In the genomic region with DNA sequence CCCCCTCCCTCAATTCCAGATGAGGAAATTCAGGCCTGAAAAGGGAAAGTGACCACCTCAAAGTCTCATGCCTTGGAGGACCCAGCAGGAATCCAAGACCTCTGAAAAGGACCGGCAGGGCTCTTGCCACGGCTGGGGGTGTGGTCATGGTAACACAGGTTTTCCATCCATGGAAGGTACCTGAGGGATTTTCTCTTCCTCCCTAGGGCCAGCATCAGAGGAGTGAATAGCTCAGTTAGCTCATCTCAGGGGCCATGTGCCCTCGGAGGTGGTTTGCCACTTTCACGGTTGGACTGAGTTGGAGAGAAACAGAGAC, we compare ENCODE assay signal across 9 cellular contexts. TPM values are rescaled to one million over a fixed set of nuclear protein-coding genes. Genes with fewer than 3 reads are reported as not detected.
DNase-seq lines count a peak whose midpoint lies in the region; ATAC-seq and TF ChIP-seq lines count a peak whose summit lies in the region.
"Had no signal": no experiment of that assay in that cellular context is flagged by ENCODE, and none has a peak within 500 bp of the region (broad histone marks: within the 10 kb centered on the region; RNA-seq: fewer than 3 reads in every experiment).

No MANE protein-coding gene starts in this region.

- no peaks in the 10 kb centered on the region for H3K27me3 ChIP-seq in CD4-positive, CD25-positive, alpha-beta regulatory T cell (ENCODE audit: control insufficient read depth, insufficient read depth, low read length)
- peaks cover 0 to 4% of the 10 kb centered on the region in 2 donors for H3K27me3 ChIP-seq in naive thymus-derived CD4-positive, alpha-beta T cell (ENCODE audit: control insufficient read depth in 2 of 2, insufficient read depth in 2 of 2, low read length in 2 of 2)

- H3K4me3 ChIP-seq in CD4-positive, CD25-positive, alpha-beta regulatory T cell (ENCODE audit: low read depth, low read length) = peak overlapping the region; percentile 91
- peak overlapping the region; percentile 48 for H3K4me3 ChIP-seq in astrocyte of the cerebellum (ENCODE audit: low read depth, low read length)
- H3K4me3 ChIP-seq in naive thymus-derived CD4-positive, alpha-beta T cell (ENCODE audit: low read length) = peak overlapping the region; percentile 47

- H3K4me1 Mint-ChIP-seq in CD4-positive, CD25-positive, alpha-beta regulatory T cell = peaks cover 18 to 66% (median 46%) of the 10 kb centered on the region in 4 donors
- H3K4me1 Mint-ChIP-seq in naive thymus-derived CD4-positive, alpha-beta T cell = peaks cover 29 to 68% (median 40%) of the 10 kb centered on the region in 7 donors

- no peak overlapping the region for H3K27ac ChIP-seq in CD4-positive, CD25-positive, alpha-beta regulatory T cell (ENCODE audit: insufficient read depth, low read length, poor library complexity, severe bottlenecking)
- no peak overlapping the region for H3K27ac ChIP-seq in naive thymus-derived CD4-positive, alpha-beta T cell (ENCODE audit: low read depth, low read length)

- H3K4me3 Mint-ChIP-seq in CD4-positive, CD25-positive, alpha-beta regulatory T cell = peak overlapping the region; percentile 93 to 94 (median 94)
- H3K4me3 Mint-ChIP-seq in naive thymus-derived CD4-positive, alpha-beta T cell = peak overlapping the region; percentile 69 to 95 (median 86)

- H3K27me3 Mint-ChIP-seq in CD4-positive, CD25-positive, alpha-beta regulatory T cell = no peaks in the 10 kb centered on the region
- peaks cover 52 to 71% (median 59%) of the 10 kb centered on the region in 5 donors for H3K27me3 Mint-ChIP-seq in naive thymus-derived CD4-positive, alpha-beta T cell

- H3K36me3 Mint-ChIP-seq in CD4-positive, CD25-positive, alpha-beta regulatory T cell = no peaks in the 10 kb centered on the region
- H3K36me3 Mint-ChIP-seq in naive thymus-derived CD4-positive, alpha-beta T cell = peaks cover 0 to 8% (median 0%) of the 10 kb centered on the region in 5 donors

- peaks cover 42% of the 10 kb centered on the region for H3K4me1 ChIP-seq in CD4-positive, CD25-positive, alpha-beta regulatory T cell (ENCODE audit: control insufficient read depth, insufficient read depth, low read length, poor library complexity, severe bottlenecking)
- H3K4me1 ChIP-seq in naive thymus-derived CD4-positive, alpha-beta T cell (ENCODE audit: control insufficient read depth in 2 of 2, insufficient read depth in 2 of 2, low read length in 2 of 2) = peaks cover 0 to 53% of the 10 kb centered on the region in 2 donors

- no peaks in the 10 kb centered on the region for H3K36me3 ChIP-seq in CD4-positive, CD25-positive, alpha-beta regulatory T cell (ENCODE audit: control insufficient read depth, insufficient read depth, low read length)
- no peaks in the 10 kb centered on the region for H3K36me3 ChIP-seq in naive thymus-derived CD4-positive, alpha-beta T cell (ENCODE audit: control insufficient read depth in 2 of 3, insufficient read depth in 3 of 3, low read length in 3 of 3)

- POLR2A ChIA-PET in naive thymus-derived CD4-positive, alpha-beta T cell (lab: Charles Lee) = no interaction called here

- no peaks in the 10 kb centered on the region for H3K9me3 Mint-ChIP-seq in CD4-positive, CD25-positive, alpha-beta regulatory T cell
- peaks cover 0 to 2% (median 0%) of the 10 kb centered on the region in 11 donors for H3K9me3 Mint-ChIP-seq in naive thymus-derived CD4-positive, alpha-beta T cell

- in situ Hi-C loops in astrocyte of the cerebellum (cut with HindIII; ENCODE audit: low sequenced_read_pairs) = no loop called here

- CTCF ChIA-PET in naive thymus-derived CD4-positive, alpha-beta T cell (lab: Charles Lee) = no interaction called here

- intact Hi-C loops in naive thymus-derived CD4-positive, alpha-beta T cell (cut with micrococcal nuclease) = loop anchor here in 1 of 2 donors (2.0 kb wide), 1 partner anchor 65 kb away; a partner anchor contains a TSS

- H3K9me3 ChIP-seq in CD4-positive, CD25-positive, alpha-beta regulatory T cell (ENCODE audit: control insufficient read depth in 2 of 2, low read length in 2 of 2) = no peaks in the 10 kb centered on the region
- H3K9me3 ChIP-seq in naive thymus-derived CD4-positive, alpha-beta T cell (ENCODE audit: control insufficient read depth in 2 of 3, low read length in 3 of 3) = no peaks in the 10 kb centered on the region

- DNase-seq in CD4-positive, CD25-positive, alpha-beta regulatory T cell = no peak
- DNase-seq in astrocyte of the cerebellum (ENCODE audit: low read depth) (no peak), germinal center (ENCODE audit: low spot score) (no peak), pons (ENCODE audit: low spot score) (no peak)
- DNase-seq in naive thymus-derived CD4-positive, alpha-beta T cell = no peak
- DNase-seq: activated CD4-positive, alpha-beta T cell treated with anti-CD3 and anti-CD28 coated beads for 1 hour had no signal

- ATAC-seq in CD4-positive, CD25-positive, alpha-beta regulatory T cell (ENCODE audit: low read depth in 2 of 2) = no peak
- peak; percentile 13 for ATAC-seq in HG02759 (IDR thresholded peaks at IDR 0.05; ENCODE audit: unreplicated experiment)
- no peak for ATAC-seq in naive thymus-derived CD4-positive, alpha-beta T cell
- ATAC-seq in HG02981 (IDR thresholded peaks at IDR 0.05; ENCODE audit: unreplicated experiment) = no peak
- ATAC-seq in GM19035 (IDR thresholded peaks at IDR 0.05; ENCODE audit: unreplicated experiment) = no peak

- H3K27ac Mint-ChIP-seq in CD4-positive, CD25-positive, alpha-beta regulatory T cell = peak overlapping the region; percentile 63 to 80 (median 79)
- H3K27ac Mint-ChIP-seq in naive thymus-derived CD4-positive, alpha-beta T cell = peak overlapping the region in 1 of 9 donors; percentile 68

- TF ChIP-seq CTCF in astrocyte of the cerebellum (IDR thresholded peaks at IDR 0.05; ENCODE audit: low read depth, low read length, missing control alignments) = no peak

RNA-seq across cellular contexts. Expression of a gene that starts 1.3 kb away (rescaled TPM):
- 35.0 TPM for total RNA-seq in CD4-positive, CD25-positive, alpha-beta regulatory T cell
- polyA plus RNA-seq in CD4-positive, CD25-positive, alpha-beta regulatory T cell = 1 to 10 TPM; 1.9 to 5.5 (median 3.0) TPM
- 10 to 100 TPM in 2 of 5 experiments, 1 to 10 TPM in 3; 1.0 to 72.1 (median 6.7) TPM for total RNA-seq in naive thymus-derived CD4-positive, alpha-beta T cell
- polyA plus RNA-seq in naive thymus-derived CD4-positive, alpha-beta T cell = under 1 TPM; 0.12 to 0.27 TPM

RNA-seq across cellular contexts. Expression of a gene that starts 59.7 kb away (rescaled TPM):
- 0.20 TPM for total RNA-seq in CD4-positive, CD25-positive, alpha-beta regulatory T cell
- polyA plus RNA-seq in CD4-positive, CD25-positive, alpha-beta regulatory T cell = not detected
- under 1 TPM in 1 of 5 experiments, not detected in 4; 0.10 TPM for total RNA-seq in naive thymus-derived CD4-positive, alpha-beta T cell
- polyA plus RNA-seq in naive thymus-derived CD4-positive, alpha-beta T cell = under 1 TPM; 0.15 to 0.17 TPM
